ENCODE assay signal across 10 cellular contexts in the genomic region with DNA sequence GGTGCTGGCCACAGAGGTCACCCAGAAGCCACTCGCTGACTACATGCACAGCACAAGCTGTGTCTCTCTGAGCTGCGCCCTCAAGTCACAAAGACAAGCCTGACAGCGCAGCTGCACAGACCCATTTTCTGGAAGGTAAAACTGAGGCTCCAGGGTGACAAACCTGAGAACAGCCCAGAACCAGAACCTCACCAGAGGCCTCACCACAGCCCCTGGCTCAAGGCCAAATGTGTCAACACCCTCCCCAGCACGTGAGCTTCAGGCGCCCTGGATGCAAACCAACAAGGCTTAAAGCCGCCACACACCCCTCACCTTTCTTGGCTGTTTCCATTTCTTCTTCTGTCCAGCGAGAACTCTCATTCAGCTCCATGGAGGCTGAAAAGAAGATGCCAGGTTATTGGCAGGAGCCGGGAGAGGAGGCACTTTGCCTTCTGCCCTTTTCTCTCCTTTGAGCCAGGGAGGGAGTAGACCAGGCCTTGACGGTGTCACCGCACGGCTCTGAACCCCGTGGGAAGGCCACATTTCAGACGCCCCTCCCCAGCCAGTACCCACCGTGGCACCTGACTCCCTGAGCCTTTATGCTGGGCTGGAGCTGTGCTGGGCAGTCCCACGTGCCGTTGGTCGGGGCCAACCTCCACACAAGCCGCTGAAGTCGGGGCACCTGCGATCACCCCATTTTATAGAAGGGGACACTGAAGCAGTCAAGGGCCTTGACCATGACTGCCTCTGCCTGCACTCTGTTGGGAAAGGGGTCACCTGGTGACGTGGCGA.
A peak's percentile ranks its signal among the peaks of the same experiment; 100 is the strongest.
DNase-seq lines count a peak whose midpoint lies in the region; ATAC-seq and TF ChIP-seq lines count a peak whose summit lies in the region.
"Had no signal": no experiment of that assay in that cellular context is flagged by ENCODE, and none has a peak within 500 bp of the region (broad histone marks: within the 10 kb centered on the region; RNA-seq: fewer than 3 reads in every experiment).

No MANE protein-coding gene starts in this region.

- peaks cover 21% of the 10 kb centered on the region for H3K79me2 ChIP-seq in Karpas-422 (ENCODE audit: low read length)

- DNase-seq in DMS 273 (lab: John Stamatoyannopoulos, UW; ENCODE audit: unreplicated experiment): peak; percentile 58
- DNase-seq in DMS 273 treated with DMSO at 0.1 percent for 48 hours (lab: John Stamatoyannopoulos, UW): no peak
- peak; percentile 88 for DNase-seq in NCI-H2029 (lab: John Stamatoyannopoulos, UW)
- no peak for DNase-seq in coronary artery (ENCODE audit: low spot score)
- DNase-seq in renal cortical epithelial cell (ENCODE audit: low read depth): peak; percentile 26
- DNase-seq in stimulated activated CD8-positive, alpha-beta memory T cell treated with anti-CD3 and anti-CD28 coated beads, Interleukin-4, amount 100 ng/mL, for 48 hours: no peak
- DNase-seq in Karpas-422: no peak
- DNase-seq: activated T-cell treated with anti-CD3 and anti-CD28 coated beads, Interleukin-2, amount 50 U/mL, for 1 hour; stimulated activated CD4-positive, alpha-beta T cell treated with anti-CD3 and anti-CD28 coated beads, Interleukin-1b, Interleukin-23, amount 100 ng/mL, for 48 hours had no signal

- no peak for TF ChIP-seq CTCF in coronary artery (IDR thresholded peaks at IDR 0.05)

- no peaks in the 10 kb centered on the region for H3K9me2 ChIP-seq in Karpas-422 (replicated peaks; ENCODE audit: insufficient read depth, low read length)

- H4K20me1 ChIP-seq in Karpas-422 (ENCODE audit: insufficient read depth, low read depth, low read length): peaks cover 18% of the 10 kb centered on the region; the same call in 1 of the 2 replicates

- peaks cover 30% of the 10 kb centered on the region for H3K4me1 ChIP-seq in Karpas-422 (ENCODE audit: low read length)

- H3K36me3 ChIP-seq in Karpas-422 (ENCODE audit: insufficient read depth, low read length): no peaks in the 10 kb centered on the region; the same call in 1 of the 2 replicates

- no peak overlapping the region for H3K4me2 ChIP-seq in Karpas-422 (ENCODE audit: low read depth, low read length, poor library complexity, severe bottlenecking)

- H3K4me3 ChIP-seq in coronary artery: no peak overlapping the region
- H3K4me3 ChIP-seq in Karpas-422 (ENCODE audit: low read length): no peak overlapping the region

- H2AFZ ChIP-seq in Karpas-422 (ENCODE audit: low read length): no peak overlapping the region

- ATAC-seq in HG03457 (IDR thresholded peaks at IDR 0.05; ENCODE audit: unreplicated experiment): no peak

- peak overlapping the region; percentile 71 to 90 for H3K27ac ChIP-seq in coronary artery
- H3K27ac ChIP-seq in Karpas-422 (ENCODE audit: low read length): no peak overlapping the region

- no peaks in the 10 kb centered on the region for H3K27me3 ChIP-seq in Karpas-422 (ENCODE audit: low read length)

- no peak overlapping the region for H3K9ac ChIP-seq in Karpas-422 (ENCODE audit: low read length)

- no peaks in the 10 kb centered on the region for H3K9me3 ChIP-seq in Karpas-422 (ENCODE audit: low read length)

Comparison
In these comparisons a context has a peak if more than half of its experiments do, and no peak if none do; other contexts are left out.
1. DNase-seq: peak in DMS 273 (single experiment), NCI-H2029 (single experiment) and renal cortical epithelial cell (single experiment); none in DMS 273 treated with DMSO at 0.1 percent for 48 hours (single experiment), coronary artery (single experiment), stimulated activated CD8-positive, alpha-beta memory T cell treated with anti-CD3 and anti-CD28 coated beads, Interleukin-4, amount 100 ng/mL, for 48 hours (single experiment) and Karpas-422 (single experiment).